In the genomic region with DNA sequence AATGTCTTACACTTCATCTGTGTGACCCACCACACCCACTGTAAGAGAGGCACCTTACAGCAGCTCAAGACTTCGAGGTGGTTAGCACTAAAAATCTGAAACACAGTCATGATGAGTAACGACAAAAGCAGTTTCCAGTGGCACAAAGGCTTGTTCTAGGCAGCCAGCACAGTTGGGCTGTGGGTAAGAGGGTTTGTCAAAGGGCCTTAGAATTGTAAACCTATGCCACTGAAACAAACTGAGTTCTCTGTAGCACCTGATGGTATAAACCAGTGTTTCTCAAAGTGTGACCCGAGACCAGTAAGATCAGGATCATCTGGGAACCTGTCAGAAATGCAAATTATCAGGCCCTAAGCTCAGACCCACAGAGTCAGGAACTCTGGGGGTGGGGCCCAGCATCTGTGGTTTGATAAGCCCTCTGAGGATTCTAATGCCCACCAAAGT, we compare ENCODE assay signal across 8 cellular contexts. TPM values are rescaled to one million over a fixed set of nuclear protein-coding genes. Genes with fewer than 3 reads are reported as not detected.
DNase-seq lines count a peak whose midpoint lies in the region; ATAC-seq and TF ChIP-seq lines count a peak whose summit lies in the region.

No MANE protein-coding gene starts in this region.

- no peak overlapping the region for H3K4me3 ChIP-seq in cardiac fibroblast (replicated peaks in 1 of 2; ENCODE audit: low read depth in 2 of 2, low read length in 2 of 2)
- H3K4me3 ChIP-seq in gastroesophageal sphincter: no peak overlapping the region

- H3K9me3 ChIP-seq in gastroesophageal sphincter: no peaks in the 10 kb centered on the region

- H3K27ac ChIP-seq in gastroesophageal sphincter: peak overlapping the region in 2 of 4 donors; percentile 5 to 6

- TF ChIP-seq CTCF in cardiac fibroblast (IDR thresholded peaks at IDR 0.05; ENCODE audit: low read depth, low read length) (no peak), gastroesophageal sphincter (IDR thresholded peaks at IDR 0.05) (no peak)

- H3K27me3 ChIP-seq in gastroesophageal sphincter: no peaks in the 10 kb centered on the region

- H3K4me1 ChIP-seq in gastroesophageal sphincter: peaks cover 0 to 10% (median 0%) of the 10 kb centered on the region in 3 donors

- DNase-seq in T-helper 2 cell: peak in 3 of 5 experiments; percentile 39 to 84 (median 60)
- peak; percentile 32 to 52 for DNase-seq in cardiac fibroblast (ENCODE audit: low read depth in 2 of 2)
- DNase-seq in stimulated activated CD4-positive, alpha-beta T cell treated with anti-CD3 and anti-CD28 coated beads, TNF-alpha, amount 100 ng/mL, for 24 hours (ENCODE audit: low read depth in 3 of 3): peak in 2 of 3 experiments; percentile 45 to 48
- no peak for DNase-seq in amygdala (lab: John Stamatoyannopoulos, UW)

- H3K36me3 ChIP-seq in gastroesophageal sphincter: no peaks in the 10 kb centered on the region

- TF ChIP-seq POLR2A in gastroesophageal sphincter (IDR thresholded peaks at IDR 0.05): no peak

- no peak for TF ChIP-seq EP300 in gastroesophageal sphincter (IDR thresholded peaks at IDR 0.05)

- peak; percentile 39 for ATAC-seq in GM21717 (IDR thresholded peaks at IDR 0.05; ENCODE audit: unreplicated experiment)
- no peak for ATAC-seq in gastroesophageal sphincter
- ATAC-seq in HG03520 (IDR thresholded peaks at IDR 0.05; ENCODE audit: unreplicated experiment): no peak
- ATAC-seq in GM21576 (IDR thresholded peaks at IDR 0.05; ENCODE audit: unreplicated experiment): no peak

- 68 to 83% methylated on average over 1 to 2 of the region's 3 CpGs for WGBS in gastroesophageal sphincter (ENCODE audit: low coverage in 1 of 2), 2 donors

RNA-seq across cellular contexts. Expression of a gene that starts 36.5 kb away (rescaled TPM):
- total RNA-seq in gastroesophageal sphincter: 1 to 10 TPM; 2.0 to 9.5 (median 6.4) TPM

Comparison
In these comparisons a context has a peak if more than half of its experiments do, and no peak if none do; other contexts are left out.
1. DNase-seq: peak in T-helper 2 cell (3 of 5), cardiac fibroblast (2 of 2) and stimulated activated CD4-positive, alpha-beta T cell treated with anti-CD3 and anti-CD28 coated beads, TNF-alpha, amount 100 ng/mL, for 24 hours (2 of 3); none in amygdala (0 of 56).